ENCODE assay signal across 19 cellular contexts in genomic region chr10:112279482-112279881, GRCh38. TPM values are rescaled to one million over a fixed set of nuclear protein-coding genes. Genes with fewer than 3 reads are reported as not detected.
DNase-seq lines count a peak whose midpoint lies in the region; ATAC-seq and TF ChIP-seq lines count a peak whose summit lies in the region.
"Had no signal": no experiment of that assay in that cellular context is flagged by ENCODE, and none has a peak within 500 bp of the region (broad histone marks: within the 10 kb centered on the region; RNA-seq: fewer than 3 reads in every experiment).

No MANE protein-coding gene starts in this region.

- H3K27ac ChIP-seq in iPS-18a (ENCODE audit: low read length) (no peak overlapping the region), right lobe of liver (peak overlapping the region; percentile 25 to 80 (median 52))
- H3K27ac ChIP-seq in CD8-positive, alpha-beta T cell (ENCODE audit: low read depth, low read length) = no peak overlapping the region

- H3K4me1 ChIP-seq in Caco-2 = peaks cover 59% of the 10 kb centered on the region
- peaks cover 14% of the 10 kb centered on the region for H3K4me1 ChIP-seq in iPS-18a (ENCODE audit: control insufficient read depth, low read depth, low read length)
- peaks cover 0 to 57% (median 18%) of the 10 kb centered on the region in 4 donors for H3K4me1 ChIP-seq in right lobe of liver
- H3K4me1 ChIP-seq in CD8-positive, alpha-beta T cell (ENCODE audit: insufficient read depth, low read length) = no peaks in the 10 kb centered on the region

- H3K4me3 Mint-ChIP-seq in Caco-2 (ENCODE audit: unreplicated experiment) (no peak overlapping the region), WTC11 (peak overlapping the region; percentile 56)
- no peak overlapping the region for H3K4me3 Mint-ChIP-seq in CD8-positive, alpha-beta T cell
- H3K4me3 Mint-ChIP-seq: CD4-positive, alpha-beta memory T cell had no signal

- H3K27me3 Mint-ChIP-seq in Caco-2 (ENCODE audit: insufficient read depth, unreplicated experiment) = no peaks in the 10 kb centered on the region
- H3K27me3 Mint-ChIP-seq in WTC11 (ENCODE audit: low read depth) = peaks cover under 1% of the 10 kb centered on the region; the same call in 1 of the 2 replicates
- peaks cover 26% of the 10 kb centered on the region for H3K27me3 Mint-ChIP-seq in CD8-positive, alpha-beta T cell (ENCODE audit: low read depth)

- POLR2A ChIA-PET in Caco-2 (lab: Charles Lee) (no interaction called here), WTC11 (lab: Charles Lee) (interaction anchor here (0.7 kb wide), 1 partner anchor 28 kb away, joined by 3 read pairs; no protein-coding TSS in a partner anchor)
- POLR2A ChIA-PET in CD8-positive, alpha-beta T cell (lab: Charles Lee) = no interaction called here

- H3K9ac ChIP-seq in iPS-18a (ENCODE audit: low read length) = no peak overlapping the region

- H3K27me3 ChIP-seq in Caco-2 (replicated peaks; ENCODE audit: control insufficient read depth, insufficient read depth, low read length) = no peaks in the 10 kb centered on the region
- no peaks in the 10 kb centered on the region for H3K27me3 ChIP-seq in iPS-18a (ENCODE audit: control insufficient read depth, insufficient read depth, low read length)
- no peaks in the 10 kb centered on the region for H3K27me3 ChIP-seq in right lobe of liver
- no peaks in the 10 kb centered on the region for H3K27me3 ChIP-seq in CD8-positive, alpha-beta T cell (ENCODE audit: insufficient read depth, low read length)

- no peaks in the 10 kb centered on the region for H3K9me3 ChIP-seq in Caco-2
- H3K9me3 ChIP-seq in iPS-18a (ENCODE audit: control insufficient read depth, low read depth, low read length) = no peaks in the 10 kb centered on the region
- no peaks in the 10 kb centered on the region for H3K9me3 ChIP-seq in right lobe of liver
- no peaks in the 10 kb centered on the region for H3K9me3 ChIP-seq in CD8-positive, alpha-beta T cell (ENCODE audit: low read length)

- peaks cover 34% of the 10 kb centered on the region for H3K4me1 Mint-ChIP-seq in Caco-2 (ENCODE audit: low read depth, unreplicated experiment)
- H3K4me1 Mint-ChIP-seq in WTC11 = peaks cover 25% of the 10 kb centered on the region
- no peaks in the 10 kb centered on the region for H3K4me1 Mint-ChIP-seq in CD8-positive, alpha-beta T cell (ENCODE audit: low read depth)

- H3K9me3 Mint-ChIP-seq in Caco-2 (ENCODE audit: unreplicated experiment) (peaks cover 13% of the 10 kb centered on the region), WTC11 (peaks cover 8% of the 10 kb centered on the region; the same call in 1 of the 2 replicates)
- H3K9me3 Mint-ChIP-seq in CD8-positive, alpha-beta T cell = no peaks in the 10 kb centered on the region

- DNase-seq in Caco-2 (no peak), WTC11 (ENCODE audit: low spot score) (peak; percentile 25), right lobe of liver (no peak), NCI-H82 treated with DMSO at 0.1 percent for 48 hours (lab: John Stamatoyannopoulos, UW; ENCODE audit: unreplicated experiment) (no peak), omental fat pad (ENCODE audit: low spot score) (no peak), NCI-H446 (lab: John Stamatoyannopoulos, UW) (no peak)
- no peak for DNase-seq in CD8-positive, alpha-beta T cell
- DNase-seq: 8988T; CD4-positive, alpha-beta memory T cell; DMS79; IMR-90; Kasumi-1; MM.1S; NCI-H1092 treated with DMSO at 0.1 percent for 48 hours; NCI-H1694; NCI-H345; RPMI8226; SIG-M5 had no signal

- 37% methylated on average over 3 of the region's 3 CpGs for WGBS in right lobe of liver (ENCODE audit: insufficient coverage, low coverage, low lambda C conversion rate, missing lambda C conversion rate)

- no peaks in the 10 kb centered on the region for H3K36me3 ChIP-seq in Caco-2 (ENCODE audit: control insufficient read depth, insufficient read depth, low read length)
- no peaks in the 10 kb centered on the region for H3K36me3 ChIP-seq in iPS-18a (ENCODE audit: control insufficient read depth, low read depth, low read length)
- no peaks in the 10 kb centered on the region for H3K36me3 ChIP-seq in right lobe of liver
- no peaks in the 10 kb centered on the region for H3K36me3 ChIP-seq in CD8-positive, alpha-beta T cell (ENCODE audit: insufficient read depth, low read length)

- intact Hi-C loops in Caco-2 (cut with micrococcal nuclease; ENCODE audit: unreplicated experiment) = no loop called here
- intact Hi-C loops in right lobe of liver (cut with DNase I) = no loop called here
- intact Hi-C loops in CD8-positive, alpha-beta T cell (cut with DNase I, micrococcal nuclease) = no loop called here

- TF ChIP-seq CTCF in Caco-2 (IDR thresholded peaks at IDR 0.05; ENCODE audit: insufficient read depth in 1 of 2, low read depth in 1 of 2, low read length in 1 of 2, severe bottlenecking in 1 of 2, unreplicated experiment in 1 of 2) (no peak), WTC11 (IDR thresholded peaks at IDR 0.05) (no peak), right lobe of liver (IDR thresholded peaks at IDR 0.05) (no peak), omental fat pad (IDR thresholded peaks at IDR 0.05) (no peak)
- TF ChIP-seq CTCF in CD8-positive, alpha-beta T cell (IDR thresholded peaks at IDR 0.05) = no peak

- no peak for TF ChIP-seq POLR2A in right lobe of liver (IDR thresholded peaks at IDR 0.05)

- no TSS peak for BruUV-seq in Caco-2 (replicated peaks; lab: Mats Ljungman, UMichigan)

- H3K4me3 ChIP-seq in Caco-2 (ENCODE audit: low read depth, low read length) (no peak overlapping the region), iPS-18a (ENCODE audit: low read length) (peak overlapping the region; percentile 34), right lobe of liver (no peak overlapping the region)
- H3K4me3 ChIP-seq in CD8-positive, alpha-beta T cell (ENCODE audit: low read depth, low read length) = no peak overlapping the region

- H3K36me3 Mint-ChIP-seq in Caco-2 (ENCODE audit: insufficient read depth, unreplicated experiment) = no peaks in the 10 kb centered on the region
- no peaks in the 10 kb centered on the region for H3K36me3 Mint-ChIP-seq in WTC11
- H3K36me3 Mint-ChIP-seq in CD8-positive, alpha-beta T cell = no peaks in the 10 kb centered on the region
- H3K36me3 Mint-ChIP-seq: CD4-positive, alpha-beta memory T cell had no signal

- CTCF ChIA-PET in Caco-2 (lab: Charles Lee) (no interaction called here), WTC11 (lab: Charles Lee) (interaction anchor here (0.6 to 1.8 kb wide), 2 partner anchors 28 to 64 kb away, joined by 3 to 9 read pairs; no protein-coding TSS in a partner anchor)
- CTCF ChIA-PET in CD8-positive, alpha-beta T cell (lab: Charles Lee) = no interaction called here

- ATAC-seq in WTC11 = peak; percentile 86
- peak in 1 of 4 donors; percentile 1 for ATAC-seq in right lobe of liver
- no peak for ATAC-seq in CD8-positive, alpha-beta T cell
- ATAC-seq in omental fat pad (ENCODE audit: low FRiP score) = no peak

- H3K27ac Mint-ChIP-seq in Caco-2 (ENCODE audit: unreplicated experiment) (peak overlapping the region; percentile 71), WTC11 (peak overlapping the region; percentile 76; the same call in 1 of the 2 replicates)
- no peak overlapping the region for H3K27ac Mint-ChIP-seq in CD8-positive, alpha-beta T cell
- H3K27ac Mint-ChIP-seq: CD4-positive, alpha-beta memory T cell had no signal

TF ChIP-seq in WTC11, 78 proteins besides CTCF, POLR2A, EP300 and RAD21:
- no peak for TF ChIP-seq TCF7 (CRISPR knock-in tag; IDR thresholded peaks at IDR 0.05; ENCODE audit: low read depth)
- TF ChIP-seq, protein P1, sequence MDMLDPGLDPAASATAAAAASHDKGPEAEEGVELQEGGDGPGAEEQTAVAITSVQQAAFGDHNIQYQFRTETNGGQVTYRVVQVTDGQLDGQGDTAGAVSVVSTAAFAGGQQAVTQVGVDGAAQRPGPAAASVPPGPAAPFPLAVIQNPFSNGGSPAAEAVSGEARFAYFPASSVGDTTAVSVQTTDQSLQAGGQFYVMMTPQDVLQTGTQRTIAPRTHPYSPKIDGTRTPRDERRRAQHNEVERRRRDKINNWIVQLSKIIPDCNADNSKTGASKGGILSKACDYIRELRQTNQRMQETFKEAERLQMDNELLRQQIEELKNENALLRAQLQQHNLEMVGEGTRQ (CRISPR knock-in tag; IDR thresholded peaks at IDR 0.05) = no peak
- TF ChIP-seq, protein P2, sequence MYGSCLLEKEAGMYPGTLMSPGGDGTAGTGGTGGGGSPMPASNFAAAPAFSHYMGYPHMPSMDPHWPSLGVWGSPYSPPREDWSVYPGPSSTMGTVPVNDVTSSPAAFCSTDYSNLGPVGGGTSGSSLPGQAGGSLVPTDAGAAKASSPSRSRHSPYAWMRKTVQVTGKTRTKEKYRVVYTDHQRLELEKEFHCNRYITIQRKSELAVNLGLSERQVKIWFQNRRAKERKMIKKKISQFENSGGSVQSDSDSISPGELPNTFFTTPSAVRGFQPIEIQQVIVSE (CRISPR knock-in tag; IDR thresholded peaks at IDR 0.05; ENCODE audit: borderline replicate concordance) = no peak

RNA-seq across cellular contexts. Expression of gene TECTB, which starts 3.7 kb away (rescaled TPM):
- total RNA-seq in Caco-2 (2022) (0.27 and 0.37 TPM in 2 replicates), WTC11 (2021) (not detected in 3 replicates), right lobe of liver (under 1 TPM; 0.18 to 0.83 (median 0.49) TPM), omental fat pad (not detected)
- total RNA-seq in CD8-positive, alpha-beta T cell = not detected
- total RNA-seq: CD4-positive, alpha-beta memory T cell; IMR-90 had no signal

Comparison
In these comparisons a context has a peak if more than half of its experiments do, and no peak if none do; other contexts are left out.
1. H3K27ac ChIP-seq: peak in right lobe of liver (3 of 3); none in iPS-18a (single experiment) and CD8-positive, alpha-beta T cell (single experiment).